ENCODE assay signal across 11 cellular contexts in the genomic region with DNA sequence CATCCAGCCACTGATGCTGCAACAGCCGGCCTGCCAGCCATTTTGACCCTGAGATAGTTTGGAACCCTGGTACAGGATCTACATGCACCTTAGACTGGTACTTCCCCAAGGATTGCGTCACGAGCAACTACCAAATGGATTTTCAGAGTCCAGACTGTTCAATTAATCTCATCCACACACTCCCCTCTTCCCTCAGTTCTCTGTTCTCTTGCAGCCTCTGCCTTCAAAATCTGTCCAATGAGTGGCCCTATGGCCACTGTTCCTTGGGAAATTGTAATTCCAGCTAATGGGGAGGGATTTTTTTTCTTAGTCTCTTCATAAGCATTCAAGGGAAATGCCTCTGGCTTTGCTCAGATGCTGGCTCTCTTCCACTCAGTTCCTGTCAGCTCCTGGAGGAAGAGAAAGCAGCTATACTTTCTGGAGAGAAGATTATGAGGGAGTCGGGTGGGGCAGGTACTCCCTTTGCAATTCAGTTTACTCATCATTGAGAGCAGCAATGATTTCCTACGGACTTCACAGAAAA. TPM values are rescaled to one million over a fixed set of nuclear protein-coding genes. Genes with fewer than 3 reads are reported as not detected.
DNase-seq lines count a peak whose midpoint lies in the region; ATAC-seq and TF ChIP-seq lines count a peak whose summit lies in the region.
"Had no signal": no experiment of that assay in that cellular context is flagged by ENCODE, and none has a peak within 500 bp of the region (broad histone marks: within the 10 kb centered on the region; RNA-seq: fewer than 3 reads in every experiment).

No MANE protein-coding gene starts in this region.

- DNase-seq in LoVo (ENCODE audit: low spot score) = peak; percentile 17
- peak; percentile 93 for DNase-seq in dermis blood vessel endothelial cell
- no peak for DNase-seq in lung (ENCODE audit: low spot score)
- no peak for DNase-seq in upper lobe of right lung
- DNase-seq in middle frontal gyrus (ENCODE audit: extremely low spot score, low spot score) = no peak
- DNase-seq in NCI-H1417 treated with DMSO at 0.1 percent for 48 hours (lab: John Stamatoyannopoulos, UW) = no peak
- no peak for DNase-seq in activated CD8-positive, alpha-beta T cell treated with anti-CD3 and anti-CD28 coated beads for 36 hours
- DNase-seq in CD4-positive, alpha-beta memory T cell = no peak
- DNase-seq: naive thymus-derived CD8-positive, alpha-beta T cell; NCI-H774 had no signal

- POLR2A ChIA-PET in activated CD8-positive, alpha-beta T cell treated with anti-CD3 and anti-CD28 coated beads for 36 hours (lab: Charles Lee) = no interaction called here
- POLR2A ChIA-PET in CD4-positive, alpha-beta memory T cell (lab: Charles Lee; ENCODE audit: partially characterized antibody) = no interaction called here

- peaks cover 17% of the 10 kb centered on the region for H3K9me3 Mint-ChIP-seq in activated CD8-positive, alpha-beta T cell treated with anti-CD3 and anti-CD28 coated beads for 36 hours
- peaks cover 2 to 18% (median 10%) of the 10 kb centered on the region in 8 donors for H3K9me3 Mint-ChIP-seq in CD4-positive, alpha-beta memory T cell

- H3K4me1 Mint-ChIP-seq in activated CD8-positive, alpha-beta T cell treated with anti-CD3 and anti-CD28 coated beads for 36 hours (ENCODE audit: low read depth) = peaks cover 6% of the 10 kb centered on the region
- H3K4me1 Mint-ChIP-seq in CD4-positive, alpha-beta memory T cell = no peaks in the 10 kb centered on the region

- H3K9me3 ChIP-seq in lung (ENCODE audit: control insufficient read depth in 2 of 2, insufficient read depth in 1 of 2, low read length in 1 of 2) (no peaks in the 10 kb centered on the region), upper lobe of right lung (no peaks in the 10 kb centered on the region)
- H3K9me3 ChIP-seq in CD4-positive, alpha-beta memory T cell (ENCODE audit: control insufficient read depth in 1 of 2, low read length in 2 of 2) = no peaks in the 10 kb centered on the region

- no peaks in the 10 kb centered on the region for H3K36me3 ChIP-seq in lung (ENCODE audit: control insufficient read depth in 2 of 2, insufficient read depth in 2 of 2, low read length in 2 of 2)
- no peaks in the 10 kb centered on the region for H3K36me3 ChIP-seq in upper lobe of right lung
- no peaks in the 10 kb centered on the region for H3K36me3 ChIP-seq in CD4-positive, alpha-beta memory T cell (ENCODE audit: insufficient read depth, low read length)

- H3K27me3 Mint-ChIP-seq in activated CD8-positive, alpha-beta T cell treated with anti-CD3 and anti-CD28 coated beads for 36 hours = no peaks in the 10 kb centered on the region
- peaks cover 0 to 1% of the 10 kb centered on the region in 2 donors for H3K27me3 Mint-ChIP-seq in CD4-positive, alpha-beta memory T cell
- H3K27me3 Mint-ChIP-seq: dendritic cell treated with granulocyte-macrophage colony-stimulating factor and Interleukin-4, amounts not matched to agents 40 ng/mL and 50 ng/mL, for 4 days; naive thymus-derived CD8-positive, alpha-beta T cell had no signal

- intact Hi-C loops in upper lobe of right lung (cut with DNase I) = no loop called here
- intact Hi-C loops in activated CD8-positive, alpha-beta T cell treated with anti-CD3 and anti-CD28 coated beads for 36 hours (cut with micrococcal nuclease) = no loop called here
- intact Hi-C loops in CD4-positive, alpha-beta memory T cell (cut with micrococcal nuclease) = no loop called here

- H3K4me1 ChIP-seq in lung (ENCODE audit: control insufficient read depth in 2 of 2, insufficient read depth in 2 of 2, low read length in 2 of 2) (peaks cover 0 to 4% of the 10 kb centered on the region in 2 donors), upper lobe of right lung (peaks cover 7% of the 10 kb centered on the region)
- H3K4me1 ChIP-seq in CD4-positive, alpha-beta memory T cell (ENCODE audit: insufficient read depth, low read length) = no peaks in the 10 kb centered on the region

- ATAC-seq in lung (ENCODE audit: insufficient read depth, low FRiP score) (peak; percentile 82), upper lobe of right lung (peak; percentile 35)
- ATAC-seq in activated CD8-positive, alpha-beta T cell treated with anti-CD3 and anti-CD28 coated beads for 36 hours = no peak
- ATAC-seq: naive thymus-derived CD8-positive, alpha-beta T cell had no signal

- TF ChIP-seq CTCF in lung (IDR thresholded peaks at IDR 0.05; ENCODE audit: control extremely low read depth, extremely low read depth) (no peak), upper lobe of right lung (IDR thresholded peaks at IDR 0.05) (no peak)
- no peak for TF ChIP-seq CTCF in activated CD8-positive, alpha-beta T cell treated with anti-CD3 and anti-CD28 coated beads for 36 hours (IDR thresholded peaks at IDR 0.05)

- no peak overlapping the region for H3K27ac Mint-ChIP-seq in activated CD8-positive, alpha-beta T cell treated with anti-CD3 and anti-CD28 coated beads for 36 hours
- H3K27ac Mint-ChIP-seq in CD4-positive, alpha-beta memory T cell = no peak overlapping the region
- H3K27ac Mint-ChIP-seq: dendritic cell treated with granulocyte-macrophage colony-stimulating factor and Interleukin-4, amounts not matched to agents 40 ng/mL and 50 ng/mL, for 4 days; naive thymus-derived CD8-positive, alpha-beta T cell had no signal

- WGBS in lung, 2 donors = 63 to 76% methylated on average over 5 of the region's 5 CpGs

- peaks cover 7% of the 10 kb centered on the region for H3K36me3 Mint-ChIP-seq in activated CD8-positive, alpha-beta T cell treated with anti-CD3 and anti-CD28 coated beads for 36 hours (ENCODE audit: low read depth)
- H3K36me3 Mint-ChIP-seq in CD4-positive, alpha-beta memory T cell = peaks cover 1 to 13% of the 10 kb centered on the region in 2 donors

- H3K4me3 Mint-ChIP-seq in activated CD8-positive, alpha-beta T cell treated with anti-CD3 and anti-CD28 coated beads for 36 hours = no peak overlapping the region
- no peak overlapping the region for H3K4me3 Mint-ChIP-seq in CD4-positive, alpha-beta memory T cell
- H3K4me3 Mint-ChIP-seq: dendritic cell treated with granulocyte-macrophage colony-stimulating factor and Interleukin-4, amounts not matched to agents 40 ng/mL and 50 ng/mL, for 4 days; naive thymus-derived CD8-positive, alpha-beta T cell had no signal

- H3K27ac ChIP-seq in lung (ENCODE audit: low read depth in 1 of 2, low read length in 1 of 2) (peak overlapping the region; percentile 43 to 67), upper lobe of right lung (peak overlapping the region; percentile 15)
- no peak overlapping the region for H3K27ac ChIP-seq in CD4-positive, alpha-beta memory T cell (ENCODE audit: low read depth, low read length)

- H3K27me3 ChIP-seq in lung (ENCODE audit: control insufficient read depth, insufficient read depth) = no peaks in the 10 kb centered on the region
- H3K27me3 ChIP-seq in upper lobe of right lung = no peaks in the 10 kb centered on the region
- H3K27me3 ChIP-seq in CD4-positive, alpha-beta memory T cell (ENCODE audit: insufficient read depth, low read length) = no peaks in the 10 kb centered on the region

- H3K4me3 ChIP-seq in lung = no peak overlapping the region
- H3K4me3 ChIP-seq in upper lobe of right lung = no peak overlapping the region
- H3K4me3 ChIP-seq in CD4-positive, alpha-beta memory T cell (ENCODE audit: low read length in 2 of 2) = no peak overlapping the region

- CTCF ChIA-PET in activated CD8-positive, alpha-beta T cell treated with anti-CD3 and anti-CD28 coated beads for 36 hours (lab: Charles Lee) = no interaction called here
- CTCF ChIA-PET in CD4-positive, alpha-beta memory T cell (lab: Charles Lee; ENCODE audit: partially characterized antibody) = no interaction called here

RNA-seq across cellular contexts. Expression of a gene that starts 19.8 kb away (rescaled TPM):
- total RNA-seq in dermis blood vessel endothelial cell (66.2 and 72.1 TPM in 2 replicates), lung (10 to 100 TPM; 37.8 to 40.5 TPM), upper lobe of right lung (35.0 TPM)
- 10 to 100 TPM; 34.7 to 43.4 TPM for polyA plus RNA-seq in lung
- total RNA-seq in activated CD8-positive, alpha-beta T cell treated with anti-CD3 and anti-CD28 coated beads for 36 hours = 10 to 100 TPM; 37.9 to 40.6 TPM
- 10 to 100 TPM; 21.5 to 22.7 TPM for total RNA-seq in CD4-positive, alpha-beta memory T cell
- 10 to 100 TPM; 24.6 to 33.7 TPM for polyA plus RNA-seq in CD4-positive, alpha-beta memory T cell

RNA-seq across cellular contexts. Expression of a gene that starts 44.1 kb away (rescaled TPM):
- total RNA-seq in dermis blood vessel endothelial cell = 68.8 and 71.1 TPM in 2 replicates
- 10 to 100 TPM; 45.9 to 63.0 TPM for total RNA-seq in lung
- 10 to 100 TPM; 17.5 to 19.2 TPM for polyA plus RNA-seq in lung
- total RNA-seq in upper lobe of right lung = 53.6 TPM
- 10 to 100 TPM; 44.7 to 45.6 TPM for total RNA-seq in activated CD8-positive, alpha-beta T cell treated with anti-CD3 and anti-CD28 coated beads for 36 hours
- 10 to 100 TPM; 70.2 to 72.5 TPM for total RNA-seq in CD4-positive, alpha-beta memory T cell
- 10 to 100 TPM; 35.7 to 53.4 TPM for polyA plus RNA-seq in CD4-positive, alpha-beta memory T cell

Comparison
In these comparisons a context has a peak if more than half of its experiments do, and no peak if none do; other contexts are left out.
1. DNase-seq: peak in LoVo (single experiment) and dermis blood vessel endothelial cell (single experiment); none in lung (single experiment), upper lobe of right lung (single experiment), middle frontal gyrus (single experiment), NCI-H1417 treated with DMSO at 0.1 percent for 48 hours (single experiment), activated CD8-positive, alpha-beta T cell treated with anti-CD3 and anti-CD28 coated beads for 36 hours (single experiment) and CD4-positive, alpha-beta memory T cell (0 of 5).